18 cellular contexts compared by ENCODE assay signal in genomic region chr20:14882846-14883245, GRCh38.
DNase-seq lines count a peak whose midpoint lies in the region; ATAC-seq, FAIRE-seq and TF ChIP-seq lines count a peak whose summit lies in the region.
"Had no signal": no experiment of that assay in that cellular context is flagged by ENCODE, and none has a peak within 500 bp of the region (broad histone marks: within the 10 kb centered on the region; RNA-seq: fewer than 3 reads in every experiment).

No MANE protein-coding gene starts in this region.

- BruUV-seq in mammary epithelial cell (replicated peaks; lab: Mats Ljungman, UMichigan) (no TSS peak), MCF 10A (replicated peaks; lab: Mats Ljungman, UMichigan) (no TSS peak)

- intact Hi-C loops in mammary epithelial cell (cut with micrococcal nuclease) (loop anchor here (5.0 to 10.0 kb wide), 2 partner anchors 358 to 546 kb away; partner anchors contain the start of gene FLRT3), MCF 10A (cut with micrococcal nuclease) (no loop called here), posterior vena cava (cut with DNase I) (no loop called here)

- peak overlapping the region; percentile 71 for H3K4me2 ChIP-seq in mammary epithelial cell (ENCODE audit: insufficient read depth, low read depth, low read length)
- H3K4me2 ChIP-seq in keratinocyte (ENCODE audit: control insufficient read depth, extremely low read depth, insufficient read depth, low read depth, low read length) = peak overlapping the region; percentile 39
- no peak overlapping the region for H3K4me2 ChIP-seq in smooth muscle cell
- H3K4me2 ChIP-seq: A549 had no signal

- no peaks in the 10 kb centered on the region for H3K36me3 Mint-ChIP-seq in MCF 10A (ENCODE audit: insufficient read depth, unreplicated experiment)

- POLR2A ChIA-PET in MCF 10A (lab: Yijun Ruan, JAX) = interaction anchor here (0.6 to 1.2 kb wide), 2 partner anchors 11 to 39 kb away, joined by 3 to 5 read pairs; no protein-coding TSS in a partner anchor

- no peaks in the 10 kb centered on the region for H3K27me3 ChIP-seq in mammary epithelial cell (ENCODE audit: insufficient read depth, low read length)
- no peaks in the 10 kb centered on the region for H3K27me3 ChIP-seq in keratinocyte (ENCODE audit: control insufficient read depth, extremely low read depth, insufficient read depth, low read length)
- H3K27me3 ChIP-seq in smooth muscle cell (ENCODE audit: low read depth) = no peaks in the 10 kb centered on the region

- H3K4me1 Mint-ChIP-seq in MCF 10A (ENCODE audit: insufficient read depth, unreplicated experiment) = peaks cover 17% of the 10 kb centered on the region

- H3K9ac ChIP-seq in mammary epithelial cell (ENCODE audit: insufficient read depth, low read length) = no peak overlapping the region
- peak overlapping the region; percentile 4 for H3K9ac ChIP-seq in keratinocyte (ENCODE audit: control insufficient read depth, extremely low read depth, insufficient read depth, low read length)
- no peak overlapping the region for H3K9ac ChIP-seq in smooth muscle cell (ENCODE audit: low read depth)
- H3K9ac ChIP-seq: GM23248 had no signal

- DNase-seq in mammary epithelial cell (peak; percentile 84), MCF 10A (ENCODE audit: unreplicated experiment) (no peak), keratinocyte (ENCODE audit: low read depth, low spot score) (peak; percentile 54), smooth muscle cell (lab: John Stamatoyannopoulos, UW; ENCODE audit: unreplicated experiment) (no peak), GM19239 (ENCODE audit: insufficient read length, low spot score) (no peak), posterior vena cava (ENCODE audit: low spot score) (no peak)
- DNase-seq: AML-193; Caco-2; CD4-positive, alpha-beta T cell; GM23248 had no signal

- no peak overlapping the region for H2AFZ ChIP-seq in mammary epithelial cell (ENCODE audit: low read depth, low read length)
- no peak overlapping the region for H2AFZ ChIP-seq in keratinocyte (ENCODE audit: control insufficient read depth, low read length)
- H2AFZ ChIP-seq in smooth muscle cell (ENCODE audit: low read depth) = no peak overlapping the region
- H2AFZ ChIP-seq: GM23248 had no signal

- in situ Hi-C loops in mammary epithelial cell (cut with MboI; ENCODE audit: low sequenced_read_pairs in 2 of 2) = loop anchor here in 1 of 2 donors (25.0 kb wide), 1 partner anchor 546 kb away; the partner anchor contains the start of gene FLRT3

- CTCF ChIA-PET in mammary epithelial cell (lab: Charles Lee; ENCODE audit: low non-redundant PET) (no interaction called here), MCF 10A (lab: Yijun Ruan, JAX) (interaction anchor here (1.2 to 1.6 kb wide), 2 partner anchors 11 to 33 kb away, joined by 3 to 6 read pairs; no protein-coding TSS in a partner anchor)

- no peaks in the 10 kb centered on the region for H3K9me1 ChIP-seq in keratinocyte (ENCODE audit: control insufficient read depth, extremely low read depth, insufficient read depth, low read length)

- no peaks in the 10 kb centered on the region for H3F3A ChIP-seq in smooth muscle cell (ENCODE audit: low read depth)

- no peak overlapping the region for H3K4me3 ChIP-seq in mammary epithelial cell (replicated peaks in 1 of 3; ENCODE audit: insufficient read depth in 1 of 3, low read depth in 2 of 3, low read length in 3 of 3)
- no peak overlapping the region for H3K4me3 ChIP-seq in keratinocyte (ENCODE audit: control insufficient read depth in 2 of 3, extremely low read depth in 1 of 3, insufficient read depth in 2 of 3, low read depth in 1 of 3, low read length in 3 of 3)
- H3K4me3 ChIP-seq in smooth muscle cell = no peak overlapping the region
- H3K4me3 ChIP-seq: A549, GM23248, HAP-1 had no signal

- H3K36me3 ChIP-seq in mammary epithelial cell (ENCODE audit: insufficient read depth, low read length) (no peaks in the 10 kb centered on the region), keratinocyte (ENCODE audit: control insufficient read depth in 2 of 2, extremely low read depth in 1 of 2, insufficient read depth in 2 of 2, low read length in 2 of 2) (no peaks in the 10 kb centered on the region), smooth muscle cell (ENCODE audit: low read depth) (no peaks in the 10 kb centered on the region)
- H3K36me3 ChIP-seq: HAP-1 had no signal

- ATAC-seq in HG03196 (IDR thresholded peaks at IDR 0.05; ENCODE audit: unreplicated experiment) = no peak
- ATAC-seq: A549 had no signal

- H3K9me3 ChIP-seq in mammary epithelial cell (replicated peaks; ENCODE audit: insufficient read depth, low read length) (no peaks in the 10 kb centered on the region), keratinocyte (ENCODE audit: control insufficient read depth, low read depth, low read length) (no peaks in the 10 kb centered on the region), smooth muscle cell (replicated peaks; ENCODE audit: low read depth) (no peaks in the 10 kb centered on the region)
- H3K9me3 ChIP-seq: Caco-2, HAP-1 had no signal

- peaks cover 8% of the 10 kb centered on the region for H3K9me3 Mint-ChIP-seq in MCF 10A (ENCODE audit: unreplicated experiment)

- dilution Hi-C loops in mammary epithelial cell (cut with HindIII; ENCODE audit: low sequenced_read_pairs) (no loop called here), keratinocyte (cut with MboI; ENCODE audit: extremely low pct_ligation_motif_present, low sequenced_read_pairs) (no loop called here)

- FAIRE-seq in keratinocyte (lab: Jason Lieb, UNC) = peak; percentile 73
- FAIRE-seq in GM19239 (lab: Jason Lieb, UNC) = no peak
- FAIRE-seq: D721Med, G401.6, GM12891 had no signal

- H3K27ac Mint-ChIP-seq in MCF 10A (ENCODE audit: low read depth, unreplicated experiment) = no peak overlapping the region
- H3K27ac Mint-ChIP-seq: CD4-positive, alpha-beta T cell had no signal

- peaks cover 48% of the 10 kb centered on the region for H3K4me1 ChIP-seq in mammary epithelial cell (ENCODE audit: insufficient read depth, low read length)
- H3K4me1 ChIP-seq in keratinocyte (ENCODE audit: control insufficient read depth, extremely low read depth, insufficient read depth, low read length) = peaks cover 50% of the 10 kb centered on the region
- H3K4me1 ChIP-seq in smooth muscle cell (ENCODE audit: low read depth) = no peaks in the 10 kb centered on the region
- H3K4me1 ChIP-seq: HAP-1 had no signal

- H3K79me2 ChIP-seq in mammary epithelial cell (ENCODE audit: insufficient read depth, low read length) (no peaks in the 10 kb centered on the region), keratinocyte (ENCODE audit: control insufficient read depth, insufficient read depth, low read length) (no peaks in the 10 kb centered on the region), smooth muscle cell (ENCODE audit: low read depth) (no peaks in the 10 kb centered on the region)

- no peaks in the 10 kb centered on the region for H3K27me3 Mint-ChIP-seq in MCF 10A (ENCODE audit: insufficient read depth, unreplicated experiment)
- H3K27me3 Mint-ChIP-seq: CD4-positive, alpha-beta T cell had no signal

- H4K20me1 ChIP-seq in mammary epithelial cell (ENCODE audit: insufficient read depth, low read length) (no peaks in the 10 kb centered on the region), keratinocyte (ENCODE audit: control insufficient read depth, extremely low read depth, insufficient read depth, low read length) (no peaks in the 10 kb centered on the region), smooth muscle cell (ENCODE audit: low read depth) (no peaks in the 10 kb centered on the region)

- no peak overlapping the region for H3K4me3 Mint-ChIP-seq in MCF 10A (ENCODE audit: unreplicated experiment)
- H3K4me3 Mint-ChIP-seq: CD4-positive, alpha-beta T cell had no signal

- TF ChIP-seq CTCF in mammary epithelial cell (conservative IDR thresholded peaks at IDR 0.05 in 1 of 2, IDR thresholded peaks at IDR 0.05 in 1 of 2; ENCODE audit: extremely low read depth in 1 of 2, insufficient read depth in 1 of 2, low read depth in 1 of 2, low read length in 2 of 2) = no peak
- no peak for TF ChIP-seq CTCF in MCF 10A (IDR thresholded peaks at IDR 0.05; ENCODE audit: unreplicated experiment)
- TF ChIP-seq CTCF in keratinocyte (optimal IDR thresholded peaks at IDR 0.05 in 1 of 3, IDR thresholded peaks at IDR 0.05 in 1 of 3, conservative IDR thresholded peaks at IDR 0.05 in 1 of 3; ENCODE audit: extremely low read depth in 1 of 3, insufficient read depth in 2 of 3, low read length in 3 of 3) = no peak
- TF ChIP-seq CTCF in smooth muscle cell (IDR thresholded peaks at IDR 0.05; ENCODE audit: borderline replicate concordance, insufficient read depth, poor library complexity, severe bottlenecking) = no peak

- peak overlapping the region; percentile 79 for H3K27ac ChIP-seq in mammary epithelial cell (ENCODE audit: insufficient read depth, low read depth, low read length)
- peak overlapping the region; percentile 84 for H3K27ac ChIP-seq in keratinocyte (ENCODE audit: control insufficient read depth, insufficient read depth, low read length)
- H3K27ac ChIP-seq in smooth muscle cell (ENCODE audit: low read depth) = peak overlapping the region; percentile 25
- H3K27ac ChIP-seq: 22Rv1, C4-2B, GM23248 had no signal

Comparison
In these comparisons a context has a peak if more than half of its experiments do, and no peak if none do; other contexts are left out.
1. DNase-seq: peak in mammary epithelial cell (single experiment) and keratinocyte (single experiment); none in MCF 10A (single experiment), smooth muscle cell (single experiment), GM19239 (single experiment) and posterior vena cava (single experiment).
2. H3K27ac ChIP-seq: peak in every context shown above with its lines; median percentile 84 in keratinocyte; 79 in mammary epithelial cell; 25 in smooth muscle cell.